ENCODE assay signal across 1 cellular context in the genomic region with DNA sequence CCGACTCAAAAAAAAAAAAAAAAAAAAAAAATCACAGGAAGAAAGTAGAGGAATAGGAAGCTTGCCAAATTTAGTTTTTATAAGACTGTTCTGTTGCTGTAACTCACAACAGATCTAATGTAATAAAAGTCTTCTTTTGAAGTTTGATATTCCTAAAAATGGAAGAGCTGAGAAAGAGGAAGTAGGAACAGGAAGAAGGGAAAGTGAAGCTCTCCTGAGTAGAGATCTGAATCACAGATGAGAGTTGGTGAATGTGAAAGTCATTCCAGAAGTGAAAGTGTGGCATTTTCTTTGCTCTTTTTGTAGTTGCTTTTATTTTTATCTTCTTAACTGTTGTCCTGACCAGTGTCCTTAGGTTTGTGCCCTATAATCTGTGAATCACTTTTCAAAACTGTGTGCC.
TF ChIP-seq lines count a peak whose summit lies in the region.

No MANE protein-coding gene starts in this region.

TF ChIP-seq in GM12878, 131 proteins besides CTCF, POLR2A, EP300 and RAD21 (continues in another document):
- peak; percentile 100 for TF ChIP-seq EED (IDR thresholded peaks at IDR 0.05; ENCODE audit: low read depth)
- peak; percentile 99 for TF ChIP-seq NFIC (IDR thresholded peaks at IDR 0.05; ENCODE audit: low read depth, low read length)
- TF ChIP-seq BCL11A (IDR thresholded peaks at IDR 0.05; ENCODE audit: low read depth, low read length), result peak; percentile 97
- no peak for TF ChIP-seq ZNF274 (IDR thresholded peaks at IDR 0.05; ENCODE audit: insufficient read depth, insufficient read length)
- no peak for TF ChIP-seq POLR2AphosphoS5 (IDR thresholded peaks at IDR 0.05; ENCODE audit: low read length)
- TF ChIP-seq SREBF1 (IDR thresholded peaks at IDR 0.05; ENCODE audit: low read length), result no peak
- peak; percentile 70; the same call in 1 of the 2 replicates for TF ChIP-seq PML (IDR thresholded peaks at IDR 0.05; ENCODE audit: low read length)
- TF ChIP-seq RELA (IDR thresholded peaks at IDR 0.05; ENCODE audit: borderline replicate concordance, partially characterized antibody), result no peak
- no peak for TF ChIP-seq MYC (IDR thresholded peaks at IDR 0.05; ENCODE audit: insufficient read depth, insufficient read length, insufficient replicate concordance, low read length, severe bottlenecking)
- no peak for TF ChIP-seq HDGF (IDR thresholded peaks at IDR 0.05)
- no peak for TF ChIP-seq SMARCA5 (IDR thresholded peaks at IDR 0.05)
- TF ChIP-seq, protein P1, sequence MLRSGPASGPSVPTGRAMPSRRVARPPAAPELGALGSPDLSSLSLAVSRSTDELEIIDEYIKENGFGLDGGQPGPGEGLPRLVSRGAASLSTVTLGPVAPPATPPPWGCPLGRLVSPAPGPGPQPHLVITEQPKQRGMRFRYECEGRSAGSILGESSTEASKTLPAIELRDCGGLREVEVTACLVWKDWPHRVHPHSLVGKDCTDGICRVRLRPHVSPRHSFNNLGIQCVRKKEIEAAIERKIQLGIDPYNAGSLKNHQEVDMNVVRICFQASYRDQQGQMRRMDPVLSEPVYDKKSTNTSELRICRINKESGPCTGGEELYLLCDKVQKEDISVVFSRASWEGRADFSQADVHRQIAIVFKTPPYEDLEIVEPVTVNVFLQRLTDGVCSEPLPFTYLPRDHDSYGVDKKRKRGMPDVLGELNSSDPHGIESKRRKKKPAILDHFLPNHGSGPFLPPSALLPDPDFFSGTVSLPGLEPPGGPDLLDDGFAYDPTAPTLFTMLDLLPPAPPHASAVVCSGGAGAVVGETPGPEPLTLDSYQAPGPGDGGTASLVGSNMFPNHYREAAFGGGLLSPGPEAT (IDR thresholded peaks at IDR 0.05; ENCODE audit: low read depth), result peak; percentile 98
- no peak for TF ChIP-seq KLF5 (IDR thresholded peaks at IDR 0.05; ENCODE audit: partially characterized antibody)
- peak; percentile 66 for TF ChIP-seq GABPA (IDR thresholded peaks at IDR 0.05; ENCODE audit: low read depth)
- TF ChIP-seq, protein P2, sequence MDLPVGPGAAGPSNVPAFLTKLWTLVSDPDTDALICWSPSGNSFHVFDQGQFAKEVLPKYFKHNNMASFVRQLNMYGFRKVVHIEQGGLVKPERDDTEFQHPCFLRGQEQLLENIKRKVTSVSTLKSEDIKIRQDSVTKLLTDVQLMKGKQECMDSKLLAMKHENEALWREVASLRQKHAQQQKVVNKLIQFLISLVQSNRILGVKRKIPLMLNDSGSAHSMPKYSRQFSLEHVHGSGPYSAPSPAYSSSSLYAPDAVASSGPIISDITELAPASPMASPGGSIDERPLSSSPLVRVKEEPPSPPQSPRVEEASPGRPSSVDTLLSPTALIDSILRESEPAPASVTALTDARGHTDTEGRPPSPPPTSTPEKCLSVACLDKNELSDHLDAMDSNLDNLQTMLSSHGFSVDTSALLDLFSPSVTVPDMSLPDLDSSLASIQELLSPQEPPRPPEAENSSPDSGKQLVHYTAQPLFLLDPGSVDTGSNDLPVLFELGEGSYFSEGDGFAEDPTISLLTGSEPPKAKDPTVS (IDR thresholded peaks at IDR 0.05; ENCODE audit: low read depth, low read length), result no peak
- TF ChIP-seq, protein P3, sequence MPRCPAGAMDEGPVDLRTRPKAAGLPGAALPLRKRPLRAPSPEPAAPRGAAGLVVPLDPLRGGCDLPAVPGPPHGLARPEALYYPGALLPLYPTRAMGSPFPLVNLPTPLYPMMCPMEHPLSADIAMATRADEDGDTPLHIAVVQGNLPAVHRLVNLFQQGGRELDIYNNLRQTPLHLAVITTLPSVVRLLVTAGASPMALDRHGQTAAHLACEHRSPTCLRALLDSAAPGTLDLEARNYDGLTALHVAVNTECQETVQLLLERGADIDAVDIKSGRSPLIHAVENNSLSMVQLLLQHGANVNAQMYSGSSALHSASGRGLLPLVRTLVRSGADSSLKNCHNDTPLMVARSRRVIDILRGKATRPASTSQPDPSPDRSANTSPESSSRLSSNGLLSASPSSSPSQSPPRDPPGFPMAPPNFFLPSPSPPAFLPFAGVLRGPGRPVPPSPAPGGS (IDR thresholded peaks at IDR 0.05; ENCODE audit: borderline replicate concordance, insufficient read depth, low read depth, low read length, poor library complexity, severe bottlenecking), result peak; percentile 80
- peak; percentile 98 for TF ChIP-seq DPF2 (IDR thresholded peaks at IDR 0.05)
- peak; percentile 97 for TF ChIP-seq RUNX3 (IDR thresholded peaks at IDR 0.05; ENCODE audit: low read length)
- no peak for TF ChIP-seq SMAD5 (IDR thresholded peaks at IDR 0.05; ENCODE audit: low read depth)
- no peak for TF ChIP-seq CHD4 (IDR thresholded peaks at IDR 0.05)
- TF ChIP-seq, protein P4, sequence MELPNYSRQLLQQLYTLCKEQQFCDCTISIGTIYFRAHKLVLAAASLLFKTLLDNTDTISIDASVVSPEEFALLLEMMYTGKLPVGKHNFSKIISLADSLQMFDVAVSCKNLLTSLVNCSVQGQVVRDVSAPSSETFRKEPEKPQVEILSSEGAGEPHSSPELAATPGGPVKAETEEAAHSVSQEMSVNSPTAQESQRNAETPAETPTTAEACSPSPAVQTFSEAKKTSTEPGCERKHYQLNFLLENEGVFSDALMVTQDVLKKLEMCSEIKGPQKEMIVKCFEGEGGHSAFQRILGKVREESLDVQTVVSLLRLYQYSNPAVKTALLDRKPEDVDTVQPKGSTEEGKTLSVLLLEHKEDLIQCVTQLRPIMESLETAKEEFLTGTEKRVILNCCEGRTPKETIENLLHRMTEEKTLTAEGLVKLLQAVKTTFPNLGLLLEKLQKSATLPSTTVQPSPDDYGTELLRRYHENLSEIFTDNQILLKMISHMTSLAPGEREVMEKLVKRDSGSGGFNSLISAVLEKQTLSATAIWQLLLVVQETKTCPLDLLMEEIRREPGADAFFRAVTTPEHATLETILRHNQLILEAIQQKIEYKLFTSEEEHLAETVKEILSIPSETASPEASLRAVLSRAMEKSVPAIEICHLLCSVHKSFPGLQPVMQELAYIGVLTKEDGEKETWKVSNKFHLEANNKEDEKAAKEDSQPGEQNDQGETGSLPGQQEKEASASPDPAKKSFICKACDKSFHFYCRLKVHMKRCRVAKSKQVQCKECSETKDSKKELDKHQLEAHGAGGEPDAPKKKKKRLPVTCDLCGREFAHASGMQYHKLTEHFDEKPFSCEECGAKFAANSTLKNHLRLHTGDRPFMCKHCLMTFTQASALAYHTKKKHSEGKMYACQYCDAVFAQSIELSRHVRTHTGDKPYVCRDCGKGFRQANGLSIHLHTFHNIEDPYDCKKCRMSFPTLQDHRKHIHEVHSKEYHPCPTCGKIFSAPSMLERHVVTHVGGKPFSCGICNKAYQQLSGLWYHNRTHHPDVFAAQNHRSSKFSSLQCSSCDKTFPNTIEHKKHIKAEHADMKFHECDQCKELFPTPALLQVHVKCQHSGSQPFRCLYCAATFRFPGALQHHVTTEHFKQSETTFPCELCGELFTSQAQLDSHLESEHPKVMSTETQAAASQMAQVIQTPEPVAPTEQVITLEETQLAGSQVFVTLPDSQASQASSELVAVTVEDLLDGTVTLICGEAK (IDR thresholded peaks at IDR 0.05; ENCODE audit: borderline replicate concordance), result peak; percentile 68; the same call in 1 of the 2 replicates
- TF ChIP-seq SRF (IDR thresholded peaks at IDR 0.05; ENCODE audit: low read depth in 2 of 2, low read length in 2 of 2), result peak in 1 of 2 experiments; percentile 66; a peak in 1 of 4 replicates
- TF ChIP-seq CBX3 (IDR thresholded peaks at IDR 0.05; ENCODE audit: borderline replicate concordance, low read depth), result no peak
- TF ChIP-seq RFX5 (IDR thresholded peaks at IDR 0.05; ENCODE audit: low read depth, low read length), result no peak
- TF ChIP-seq, protein P5, sequence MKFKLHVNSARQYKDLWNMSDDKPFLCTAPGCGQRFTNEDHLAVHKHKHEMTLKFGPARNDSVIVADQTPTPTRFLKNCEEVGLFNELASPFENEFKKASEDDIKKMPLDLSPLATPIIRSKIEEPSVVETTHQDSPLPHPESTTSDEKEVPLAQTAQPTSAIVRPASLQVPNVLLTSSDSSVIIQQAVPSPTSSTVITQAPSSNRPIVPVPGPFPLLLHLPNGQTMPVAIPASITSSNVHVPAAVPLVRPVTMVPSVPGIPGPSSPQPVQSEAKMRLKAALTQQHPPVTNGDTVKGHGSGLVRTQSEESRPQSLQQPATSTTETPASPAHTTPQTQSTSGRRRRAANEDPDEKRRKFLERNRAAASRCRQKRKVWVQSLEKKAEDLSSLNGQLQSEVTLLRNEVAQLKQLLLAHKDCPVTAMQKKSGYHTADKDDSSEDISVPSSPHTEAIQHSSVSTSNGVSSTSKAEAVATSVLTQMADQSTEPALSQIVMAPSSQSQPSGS (IDR thresholded peaks at IDR 0.05; ENCODE audit: low read length), result peak; percentile 92
- TF ChIP-seq MEF2A (IDR thresholded peaks at IDR 0.05; ENCODE audit: insufficient read depth, low read depth, low read length), result peak; percentile 97
- TF ChIP-seq, protein P6, sequence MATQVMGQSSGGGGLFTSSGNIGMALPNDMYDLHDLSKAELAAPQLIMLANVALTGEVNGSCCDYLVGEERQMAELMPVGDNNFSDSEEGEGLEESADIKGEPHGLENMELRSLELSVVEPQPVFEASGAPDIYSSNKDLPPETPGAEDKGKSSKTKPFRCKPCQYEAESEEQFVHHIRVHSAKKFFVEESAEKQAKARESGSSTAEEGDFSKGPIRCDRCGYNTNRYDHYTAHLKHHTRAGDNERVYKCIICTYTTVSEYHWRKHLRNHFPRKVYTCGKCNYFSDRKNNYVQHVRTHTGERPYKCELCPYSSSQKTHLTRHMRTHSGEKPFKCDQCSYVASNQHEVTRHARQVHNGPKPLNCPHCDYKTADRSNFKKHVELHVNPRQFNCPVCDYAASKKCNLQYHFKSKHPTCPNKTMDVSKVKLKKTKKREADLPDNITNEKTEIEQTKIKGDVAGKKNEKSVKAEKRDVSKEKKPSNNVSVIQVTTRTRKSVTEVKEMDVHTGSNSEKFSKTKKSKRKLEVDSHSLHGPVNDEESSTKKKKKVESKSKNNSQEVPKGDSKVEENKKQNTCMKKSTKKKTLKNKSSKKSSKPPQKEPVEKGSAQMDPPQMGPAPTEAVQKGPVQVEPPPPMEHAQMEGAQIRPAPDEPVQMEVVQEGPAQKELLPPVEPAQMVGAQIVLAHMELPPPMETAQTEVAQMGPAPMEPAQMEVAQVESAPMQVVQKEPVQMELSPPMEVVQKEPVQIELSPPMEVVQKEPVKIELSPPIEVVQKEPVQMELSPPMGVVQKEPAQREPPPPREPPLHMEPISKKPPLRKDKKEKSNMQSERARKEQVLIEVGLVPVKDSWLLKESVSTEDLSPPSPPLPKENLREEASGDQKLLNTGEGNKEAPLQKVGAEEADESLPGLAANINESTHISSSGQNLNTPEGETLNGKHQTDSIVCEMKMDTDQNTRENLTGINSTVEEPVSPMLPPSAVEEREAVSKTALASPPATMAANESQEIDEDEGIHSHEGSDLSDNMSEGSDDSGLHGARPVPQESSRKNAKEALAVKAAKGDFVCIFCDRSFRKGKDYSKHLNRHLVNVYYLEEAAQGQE (IDR thresholded peaks at IDR 0.05; ENCODE audit: low read depth, low read length), result no peak; the same call in 1 of the 2 replicates
- TF ChIP-seq ZNF622 (IDR thresholded peaks at IDR 0.05), result no peak
- no peak for TF ChIP-seq WRNIP1 (IDR thresholded peaks at IDR 0.05; ENCODE audit: borderline replicate concordance, low read depth, low read length)
- no peak for TF ChIP-seq KDM1A (IDR thresholded peaks at IDR 0.05; ENCODE audit: borderline replicate concordance)
- TF ChIP-seq HDAC6 (IDR thresholded peaks at IDR 0.05; ENCODE audit: unreplicated experiment), result no peak
- TF ChIP-seq SMAD1 (IDR thresholded peaks at IDR 0.05; ENCODE audit: low read depth, partially characterized antibody), result no peak
- no peak for TF ChIP-seq LARP7 (IDR thresholded peaks at IDR 0.05)
- TF ChIP-seq EZH2 (IDR thresholded peaks at IDR 0.05; ENCODE audit: borderline replicate concordance, control insufficient read depth, low read depth, low read length), result no peak
- peak; percentile 95 for TF ChIP-seq SPI1 (IDR thresholded peaks at IDR 0.05; ENCODE audit: borderline replicate concordance, insufficient read depth, low read depth, low read length)
- TF ChIP-seq, protein P7, sequence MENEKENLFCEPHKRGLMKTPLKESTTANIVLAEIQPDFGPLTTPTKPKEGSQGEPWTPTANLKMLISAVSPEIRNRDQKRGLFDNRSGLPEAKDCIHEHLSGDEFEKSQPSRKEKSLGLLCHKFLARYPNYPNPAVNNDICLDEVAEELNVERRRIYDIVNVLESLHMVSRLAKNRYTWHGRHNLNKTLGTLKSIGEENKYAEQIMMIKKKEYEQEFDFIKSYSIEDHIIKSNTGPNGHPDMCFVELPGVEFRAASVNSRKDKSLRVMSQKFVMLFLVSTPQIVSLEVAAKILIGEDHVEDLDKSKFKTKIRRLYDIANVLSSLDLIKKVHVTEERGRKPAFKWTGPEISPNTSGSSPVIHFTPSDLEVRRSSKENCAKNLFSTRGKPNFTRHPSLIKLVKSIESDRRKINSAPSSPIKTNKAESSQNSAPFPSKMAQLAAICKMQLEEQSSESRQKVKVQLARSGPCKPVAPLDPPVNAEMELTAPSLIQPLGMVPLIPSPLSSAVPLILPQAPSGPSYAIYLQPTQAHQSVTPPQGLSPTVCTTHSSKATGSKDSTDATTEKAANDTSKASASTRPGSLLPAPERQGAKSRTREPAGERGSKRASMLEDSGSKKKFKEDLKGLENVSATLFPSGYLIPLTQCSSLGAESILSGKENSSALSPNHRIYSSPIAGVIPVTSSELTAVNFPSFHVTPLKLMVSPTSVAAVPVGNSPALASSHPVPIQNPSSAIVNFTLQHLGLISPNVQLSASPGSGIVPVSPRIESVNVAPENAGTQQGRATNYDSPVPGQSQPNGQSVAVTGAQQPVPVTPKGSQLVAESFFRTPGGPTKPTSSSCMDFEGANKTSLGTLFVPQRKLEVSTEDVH (IDR thresholded peaks at IDR 0.05; ENCODE audit: low read depth, partially characterized antibody), result no peak
- no peak for TF ChIP-seq NR2C1 (IDR thresholded peaks at IDR 0.05)
- TF ChIP-seq ZZZ3 (IDR thresholded peaks at IDR 0.05; ENCODE audit: control insufficient read depth, insufficient read length, low read depth), result no peak
- TF ChIP-seq, protein P8, sequence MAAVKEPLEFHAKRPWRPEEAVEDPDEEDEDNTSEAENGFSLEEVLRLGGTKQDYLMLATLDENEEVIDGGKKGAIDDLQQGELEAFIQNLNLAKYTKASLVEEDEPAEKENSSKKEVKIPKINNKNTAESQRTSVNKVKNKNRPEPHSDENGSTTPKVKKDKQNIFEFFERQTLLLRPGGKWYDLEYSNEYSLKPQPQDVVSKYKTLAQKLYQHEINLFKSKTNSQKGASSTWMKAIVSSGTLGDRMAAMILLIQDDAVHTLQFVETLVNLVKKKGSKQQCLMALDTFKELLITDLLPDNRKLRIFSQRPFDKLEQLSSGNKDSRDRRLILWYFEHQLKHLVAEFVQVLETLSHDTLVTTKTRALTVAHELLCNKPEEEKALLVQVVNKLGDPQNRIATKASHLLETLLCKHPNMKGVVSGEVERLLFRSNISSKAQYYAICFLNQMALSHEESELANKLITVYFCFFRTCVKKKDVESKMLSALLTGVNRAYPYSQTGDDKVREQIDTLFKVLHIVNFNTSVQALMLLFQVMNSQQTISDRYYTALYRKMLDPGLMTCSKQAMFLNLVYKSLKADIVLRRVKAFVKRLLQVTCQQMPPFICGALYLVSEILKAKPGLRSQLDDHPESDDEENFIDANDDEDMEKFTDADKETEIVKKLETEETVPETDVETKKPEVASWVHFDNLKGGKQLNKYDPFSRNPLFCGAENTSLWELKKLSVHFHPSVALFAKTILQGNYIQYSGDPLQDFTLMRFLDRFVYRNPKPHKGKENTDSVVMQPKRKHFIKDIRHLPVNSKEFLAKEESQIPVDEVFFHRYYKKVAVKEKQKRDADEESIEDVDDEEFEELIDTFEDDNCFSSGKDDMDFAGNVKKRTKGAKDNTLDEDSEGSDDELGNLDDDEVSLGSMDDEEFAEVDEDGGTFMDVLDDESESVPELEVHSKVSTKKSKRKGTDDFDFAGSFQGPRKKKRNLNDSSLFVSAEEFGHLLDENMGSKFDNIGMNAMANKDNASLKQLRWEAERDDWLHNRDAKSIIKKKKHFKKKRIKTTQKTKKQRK (IDR thresholded peaks at IDR 0.05; ENCODE audit: low read depth, low read length), result no peak
- TF ChIP-seq SMC3 (IDR thresholded peaks at IDR 0.05; ENCODE audit: borderline replicate concordance, low read length), result no peak
- TF ChIP-seq GATAD2B (conservative IDR thresholded peaks at IDR 0.05; ENCODE audit: low read depth), result peak; percentile 74; the same call in 1 of the 2 replicates
